28 cellular contexts compared by ENCODE assay signal in the genomic region with DNA sequence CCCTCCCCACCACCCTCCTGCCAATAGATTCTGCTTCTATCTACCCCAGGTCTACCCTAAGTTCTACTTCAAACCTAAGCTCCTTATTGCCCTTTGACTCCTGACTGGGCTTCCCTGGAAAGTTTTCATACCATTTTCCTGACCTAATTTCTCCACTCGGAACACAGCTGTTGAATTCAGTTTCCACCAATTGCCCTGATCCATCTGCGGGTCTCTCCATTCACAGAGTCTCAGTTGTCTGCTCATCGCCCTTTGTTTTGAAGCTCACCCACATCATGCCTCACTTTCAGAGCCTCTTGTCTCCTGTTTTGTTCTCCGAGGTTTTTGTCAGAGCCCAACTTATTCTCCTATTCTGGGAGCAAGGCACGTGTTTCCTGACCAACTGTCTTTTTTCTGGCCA. TPM values are rescaled to one million over a fixed set of nuclear protein-coding genes. Genes with fewer than 3 reads are reported as not detected.
"Had no signal": no experiment of that assay in that cellular context is flagged by ENCODE, and none has a peak within 500 bp of the region (broad histone marks: within the 10 kb centered on the region; RNA-seq: fewer than 3 reads in every experiment).

No MANE protein-coding gene starts in this region.

- H3K27ac Mint-ChIP-seq: activated B cell treated with CpG ODN at 0.5 μM for 24 hours; activated CD4-positive, alpha-beta T cell treated with anti-CD3 and anti-CD28 coated beads, Interleukin-2, amount 10 ng/mL, durations not matched to agents 24 days and 14 days; activated naive CD8-positive, alpha-beta T cell treated with anti-CD3 and anti-CD28 coated beads, Interleukin-2, amount 50 U/mL, for 24 hours; brain; T-cell had no signal

- H3K36me3 Mint-ChIP-seq: activated naive CD4-positive, alpha-beta T cell treated with anti-CD3 and anti-CD28 coated beads, Interleukin-2, amount 50 U/mL, for 72 hours; brain; T-cell had no signal

- H3K4me3 ChIP-seq: ascending aorta, cardiac muscle cell, K562, Peyer's patch had no signal

- H3K4me3 Mint-ChIP-seq: activated B cell treated with CpG ODN at 0.5 μM for 24 hours; activated CD4-positive, alpha-beta T cell treated with anti-CD3 and anti-CD28 coated beads, Interleukin-2, amount 10 ng/mL, durations not matched to agents 24 days and 14 days; activated naive CD8-positive, alpha-beta T cell treated with anti-CD3 and anti-CD28 coated beads, Interleukin-2, amount 50 U/mL, for 24 hours; activated T-cell treated with anti-CD3 and anti-CD28 coated beads, Interleukin-2, amount 50 U/mL, for 4 hours; brain; T-cell had no signal

- H3K27me3 Mint-ChIP-seq: activated B cell treated with CpG ODN at 0.5 μM for 24 hours, brain had no signal

- H3K9me3 Mint-ChIP-seq: activated B cell treated with CpG ODN at 0.5 μM for 24 hours; activated naive CD4-positive, alpha-beta T cell treated with anti-CD3 and anti-CD28 coated beads, Interleukin-2, amount 50 U/mL, for 72 hours; activated naive CD8-positive, alpha-beta T cell treated with anti-CD3 and anti-CD28 coated beads, Interleukin-2, amount 50 U/mL, for 24 hours; activated T-cell treated with anti-CD3 and anti-CD28 coated beads, Interleukin-2, amount 50 U/mL, for 4 hours; brain; T-cell had no signal

- DNase-seq: activated B cell treated with CpG ODN at 0.5 μM for 24 hours; activated CD4-positive, alpha-beta T cell treated with anti-CD3 and anti-CD28 coated beads for 1 hour; activated CD4-positive, alpha-beta T cell treated with anti-CD3 and anti-CD28 coated beads, Interleukin-2, amount 10 ng/mL, durations not matched to agents 24 days and 14 days; activated CD4-positive, alpha-beta T cell treated with anti-CD3 and anti-CD28 coated beads, Interleukin-2, amount 50 U/mL, for 48 hours; activated CD8-positive, alpha-beta memory T cell treated with anti-CD3 and anti-CD28 coated beads for 24 hours; activated effector memory CD4-positive, alpha-beta T cell treated with anti-CD3 and anti-CD28 coated beads, Interleukin-2, amount 50 U/mL, for 16 hours; activated naive CD4-positive, alpha-beta T cell treated with Interleukin-2 at 50 U/mL for 16 hours; activated naive CD8-positive, alpha-beta T cell treated with anti-CD3 and anti-CD28 coated beads, Interleukin-2, amount 50 U/mL, for 24 hours; activated T-cell treated with anti-CD3 and anti-CD28 coated beads, Interleukin-2, amount 50 U/mL, for 4 hours; amniotic stem cell; NCI-H1048; NCI-H146; NCI-H187 treated with DMSO at 0.1 percent for 48 hours; NCI-H2081 treated with DMSO at 0.1 percent for 48 hours; NCI-H446; NCI-H524; Peyer's patch; SHP77; T-cell; T-helper 2 cell; T1000 had no signal

- H3K36me3 ChIP-seq: ascending aorta, cardiac muscle cell, Peyer's patch had no signal

- H3K4me1 Mint-ChIP-seq: activated B cell treated with CpG ODN at 0.5 μM for 24 hours; activated CD4-positive, alpha-beta T cell treated with anti-CD3 and anti-CD28 coated beads, Interleukin-2, amount 10 ng/mL, durations not matched to agents 24 days and 14 days; activated naive CD8-positive, alpha-beta T cell treated with anti-CD3 and anti-CD28 coated beads, Interleukin-2, amount 50 U/mL, for 24 hours; brain; T-cell had no signal

- H3K27ac ChIP-seq: ascending aorta, cardiac muscle cell, Peyer's patch, RWPE1 had no signal

- ATAC-seq: activated naive CD4-positive, alpha-beta T cell treated with anti-CD3 and anti-CD28 coated beads, Interleukin-2, amount 50 U/mL, for 72 hours; activated naive CD8-positive, alpha-beta T cell treated with anti-CD3 and anti-CD28 coated beads, Interleukin-2, amount 50 U/mL, for 24 hours; activated T-cell treated with anti-CD3 and anti-CD28 coated beads, Interleukin-2, amount 50 U/mL, for 4 hours; K562; T-cell had no signal

- FAIRE-seq: K562, TTC549 had no signal

- H3K9me3 ChIP-seq: ascending aorta, Peyer's patch had no signal

- H3K27me3 ChIP-seq: ascending aorta, cardiac muscle cell, Peyer's patch had no signal

- H3K4me1 ChIP-seq: ascending aorta, Peyer's patch had no signal

RNA-seq across cellular contexts. Expression of a gene that starts 56.8 kb away (rescaled TPM):
- total RNA-seq: activated B cell treated with CpG ODN at 0.5 μM for 24 hours; activated CD4-positive, alpha-beta T cell treated with anti-CD3 and anti-CD28 coated beads, Interleukin-2, amount 10 ng/mL, durations not matched to agents 24 days and 14 days had no signal
